Comparison of ENCODE assay signal across 8 cellular contexts in genomic region chr4:73257242-73257994, GRCh38. TPM values are rescaled to one million over a fixed set of nuclear protein-coding genes. Genes with fewer than 3 reads are reported as not detected.
A peak's percentile ranks its signal among the peaks of the same experiment; 100 is the strongest.
DNase-seq lines count a peak whose midpoint lies in the region; ATAC-seq and TF ChIP-seq lines count a peak whose summit lies in the region.

No MANE protein-coding gene starts in this region.

- CTCF ChIA-PET in WTC11 (lab: Charles Lee) = interaction anchor here (0.5 to 2.8 kb wide), 10 partner anchors 12 to 219 kb away, joined by 3 to 12 read pairs (median 3); no protein-coding TSS in a partner anchor

- H3K27me3 Mint-ChIP-seq in WTC11 (ENCODE audit: low read depth) = no peaks in the 10 kb centered on the region

- peaks cover 17% of the 10 kb centered on the region; the same call in 1 of the 2 replicates for H3K36me3 Mint-ChIP-seq in WTC11

- peak overlapping the region; percentile 99 for H3K27ac Mint-ChIP-seq in WTC11

- no peaks in the 10 kb centered on the region for H3K36me3 ChIP-seq in kidney epithelial cell (ENCODE audit: control insufficient read depth, insufficient read depth, low read length)

- peak; percentile 58 for DNase-seq in GM04503 (ENCODE audit: low read depth)
- peak; percentile 39 for DNase-seq in NCI-H2227 (lab: John Stamatoyannopoulos, UW; ENCODE audit: unreplicated experiment)
- peak; percentile 43 for DNase-seq in WTC11 (ENCODE audit: low spot score)
- peak; percentile 86 for DNase-seq in cerebellar cortex (ENCODE audit: low spot score)
- peak; percentile 47 for DNase-seq in kidney epithelial cell (ENCODE audit: low read depth)
- DNase-seq in stimulated activated CD4-positive, alpha-beta T cell treated with anti-CD3 and anti-CD28 coated beads, Interleukin-15, amount 100 ng/mL, for 1 hour (ENCODE audit: low read depth in 1 of 2, low spot score in 1 of 2) = peak; percentile 27 to 31

- no peaks in the 10 kb centered on the region for H3K27me3 ChIP-seq in kidney epithelial cell (ENCODE audit: control insufficient read depth, insufficient read depth, low read length)

- no peaks in the 10 kb centered on the region for H3K9me3 Mint-ChIP-seq in WTC11

- TF ChIP-seq CTCF in WTC11 (IDR thresholded peaks at IDR 0.05) (peak; percentile 43), kidney epithelial cell (IDR thresholded peaks at IDR 0.05; ENCODE audit: insufficient read depth, low read length, poor library complexity, severe bottlenecking) (peak; percentile 79)

- H3K4me3 ChIP-seq in kidney epithelial cell (ENCODE audit: low read depth, low read length) = peak overlapping the region; percentile 98

- peak overlapping the region; percentile 99 for H3K4me3 Mint-ChIP-seq in WTC11

- ATAC-seq in HG03095 (IDR thresholded peaks at IDR 0.05; ENCODE audit: unreplicated experiment) (peak; percentile 34), WTC11 (peak; percentile 29), HG02970 (IDR thresholded peaks at IDR 0.05; ENCODE audit: low FRiP score, unreplicated experiment) (no peak)

- peaks cover 38% of the 10 kb centered on the region for H3K4me1 Mint-ChIP-seq in WTC11

- POLR2A ChIA-PET in WTC11 (lab: Charles Lee) = no interaction called here

TF ChIP-seq in WTC11, 78 proteins besides CTCF, POLR2A, EP300 and RAD21:
- TF ChIP-seq STAT6 (CRISPR knock-in tag; conservative IDR thresholded peaks at IDR 0.05; ENCODE audit: low read depth) = no peak
- no peak for TF ChIP-seq ZMAT4 (CRISPR knock-in tag; IDR thresholded peaks at IDR 0.05)

RNA-seq across cellular contexts. Expression of gene ANKRD17, which starts 1.2 kb away (rescaled TPM):
- total RNA-seq in WTC11 (2021) (66.9 to 76.0 TPM (median 71.0 TPM) in 3 replicates), kidney epithelial cell (39.9 and 41.8 TPM in 2 replicates)

Comparison
In these comparisons a context has a peak if more than half of its experiments do, and no peak if none do; other contexts are left out.
1. DNase-seq: peak in every context shown above with its lines; median percentile 86 in cerebellar cortex; 58 in GM04503; 47 in kidney epithelial cell; 43 in WTC11; 39 in NCI-H2227; 29 in stimulated activated CD4-positive, alpha-beta T cell treated with anti-CD3 and anti-CD28 coated beads, Interleukin-15, amount 100 ng/mL, for 1 hour.